8 cellular contexts compared by ENCODE assay signal in genomic region chr7:92717982-92718716, GRCh38.
DNase-seq lines count a peak whose midpoint lies in the region; ATAC-seq and TF ChIP-seq lines count a peak whose summit lies in the region.

No MANE protein-coding gene starts in this region.

- intact Hi-C loops in ovary (cut with DNase I), result no loop called here

- WGBS in ovary, 3 donors, result 69 to 81% (median 71%) methylated on average over 19 of the region's 19 CpGs
- WGBS in thymus, result 47% methylated on average over 19 of the region's 19 CpGs

- H3K4me3 Mint-ChIP-seq in WTC11, result no peak overlapping the region

- ATAC-seq in HG02571 (IDR thresholded peaks at IDR 0.05; ENCODE audit: unreplicated experiment) (peak; percentile 51), WTC11 (no peak)

- peaks cover 4% of the 10 kb centered on the region for H3K4me1 ChIP-seq in ovary (ENCODE audit: insufficient read depth)
- H3K4me1 ChIP-seq in thymus (ENCODE audit: control insufficient read depth, insufficient read depth, low read length), result peaks cover 30% of the 10 kb centered on the region

- H3K27ac ChIP-seq in ovary, result peak overlapping the region in 1 of 2 donors; percentile 18
- peak overlapping the region; percentile 76 for H3K27ac ChIP-seq in thymus (ENCODE audit: low read depth)

- no peaks in the 10 kb centered on the region for H3K36me3 Mint-ChIP-seq in WTC11

- DNase-seq in DMS153 treated with DMSO at 0.1 percent for 48 hours (lab: John Stamatoyannopoulos, UW; ENCODE audit: unreplicated experiment), result peak; percentile 64
- DNase-seq in NCI-H226, result peak; percentile 55
- peak; percentile 50 for DNase-seq in activated T-cell treated with anti-CD3 and anti-CD28 coated beads for 48 hours (ENCODE audit: low read depth)
- peak; percentile 32 for DNase-seq in fibroblast of mammary gland (ENCODE audit: low read depth)
- peak in 1 of 5 donors; percentile 27 for DNase-seq in ovary
- DNase-seq in WTC11 (ENCODE audit: low spot score), result no peak

- TF ChIP-seq CTCF in fibroblast of mammary gland (conservative IDR thresholded peaks at IDR 0.05; ENCODE audit: control insufficient read depth, insufficient read depth, low read depth, low read length), result no peak
- no peak for TF ChIP-seq CTCF in ovary (IDR thresholded peaks at IDR 0.05)
- no peak for TF ChIP-seq CTCF in WTC11 (IDR thresholded peaks at IDR 0.05)

- H3K36me3 ChIP-seq in ovary (no peaks in the 10 kb centered on the region), thymus (ENCODE audit: control insufficient read depth, insufficient read depth) (peaks cover 4% of the 10 kb centered on the region)

- H3K4me1 Mint-ChIP-seq in WTC11, result peaks cover 15% of the 10 kb centered on the region

- no peak for TF ChIP-seq EP300 in ovary (IDR thresholded peaks at IDR 0.05)

- TF ChIP-seq POLR2A in ovary (IDR thresholded peaks at IDR 0.05), result no peak

- H3K27me3 ChIP-seq in ovary, result no peaks in the 10 kb centered on the region
- no peaks in the 10 kb centered on the region for H3K27me3 ChIP-seq in thymus (ENCODE audit: control insufficient read depth, insufficient read depth)

- POLR2A ChIA-PET in WTC11 (lab: Charles Lee), result no interaction called here

- no peak overlapping the region for H3K27ac Mint-ChIP-seq in WTC11

- H3K9me3 ChIP-seq in ovary (no peaks in the 10 kb centered on the region), thymus (ENCODE audit: control insufficient read depth) (no peaks in the 10 kb centered on the region)

- CTCF ChIA-PET in WTC11 (lab: Charles Lee), result no interaction called here

- H3K9me3 Mint-ChIP-seq in WTC11, result no peaks in the 10 kb centered on the region

- no peaks in the 10 kb centered on the region for H3K27me3 Mint-ChIP-seq in WTC11 (ENCODE audit: low read depth)

- H3K4me3 ChIP-seq in fibroblast of mammary gland (ENCODE audit: control insufficient read depth, low read depth, low read length), result no peak overlapping the region
- peak overlapping the region; percentile 43 for H3K4me3 ChIP-seq in ovary
- peak overlapping the region; percentile 42 for H3K4me3 ChIP-seq in thymus (ENCODE audit: low read length)

TF ChIP-seq in WTC11, 78 proteins besides CTCF, POLR2A, EP300 and RAD21:
- TF ChIP-seq ZNF512 (CRISPR knock-in tag; IDR thresholded peaks at IDR 0.05; ENCODE audit: borderline replicate concordance), result no peak
- TF ChIP-seq ZNF219 (CRISPR knock-in tag; IDR thresholded peaks at IDR 0.05; ENCODE audit: borderline replicate concordance), result no peak
TF ChIP-seq in WTC11: peak in this region for 0.
